3 cellular contexts compared by ENCODE assay signal in the genomic region with DNA sequence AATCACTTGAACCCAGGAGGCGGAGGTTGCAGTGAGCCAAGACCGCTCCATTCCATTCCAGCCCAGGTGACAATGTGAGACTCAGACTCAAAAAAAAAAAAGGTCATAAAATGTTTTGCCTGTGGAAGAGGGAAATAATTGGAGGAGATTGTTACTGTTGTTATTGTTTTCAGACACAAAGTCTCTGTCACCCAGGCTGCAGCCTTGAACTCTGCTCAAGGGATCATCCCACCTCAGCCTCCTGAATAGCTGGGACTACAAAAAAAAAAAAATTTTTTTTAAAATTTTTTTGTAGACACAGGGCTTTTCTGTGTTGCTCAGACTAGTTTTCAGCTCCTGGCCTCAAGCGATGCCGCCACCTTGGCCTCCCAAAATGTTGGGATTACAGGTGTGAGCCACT.
A peak's percentile ranks its signal among the peaks of the same experiment; 100 is the strongest.
TF ChIP-seq lines count a peak whose summit lies in the region.

No MANE protein-coding gene starts in this region.

TF ChIP-seq in HepG2, 621 proteins besides CTCF, POLR2A, EP300 and RAD21 (continues in another document):
- TF ChIP-seq HOXA3 (CRISPR knock-in tag; IDR thresholded peaks at IDR 0.05) = no peak
- TF ChIP-seq SOX13 (IDR thresholded peaks at IDR 0.05) = no peak
- TF ChIP-seq SOX13 (CRISPR knock-in tag; conservative IDR thresholded peaks at IDR 0.05 in 1 of 2, IDR thresholded peaks at IDR 0.05 in 1 of 2) = peak in 1 of 2 experiments; percentile 67; a peak in 2 of 4 replicates
- no peak for TF ChIP-seq RORA (CRISPR knock-in tag; IDR thresholded peaks at IDR 0.05)
- TF ChIP-seq NCOR1 (IDR thresholded peaks at IDR 0.05; ENCODE audit: borderline replicate concordance, low read length) = peak; percentile 41; the same call in 1 of the 2 replicates
- no peak for TF ChIP-seq CCAR2 (optimal IDR thresholded peaks at IDR 0.05; ENCODE audit: low read depth, low read length)
- TF ChIP-seq, protein P1, sequence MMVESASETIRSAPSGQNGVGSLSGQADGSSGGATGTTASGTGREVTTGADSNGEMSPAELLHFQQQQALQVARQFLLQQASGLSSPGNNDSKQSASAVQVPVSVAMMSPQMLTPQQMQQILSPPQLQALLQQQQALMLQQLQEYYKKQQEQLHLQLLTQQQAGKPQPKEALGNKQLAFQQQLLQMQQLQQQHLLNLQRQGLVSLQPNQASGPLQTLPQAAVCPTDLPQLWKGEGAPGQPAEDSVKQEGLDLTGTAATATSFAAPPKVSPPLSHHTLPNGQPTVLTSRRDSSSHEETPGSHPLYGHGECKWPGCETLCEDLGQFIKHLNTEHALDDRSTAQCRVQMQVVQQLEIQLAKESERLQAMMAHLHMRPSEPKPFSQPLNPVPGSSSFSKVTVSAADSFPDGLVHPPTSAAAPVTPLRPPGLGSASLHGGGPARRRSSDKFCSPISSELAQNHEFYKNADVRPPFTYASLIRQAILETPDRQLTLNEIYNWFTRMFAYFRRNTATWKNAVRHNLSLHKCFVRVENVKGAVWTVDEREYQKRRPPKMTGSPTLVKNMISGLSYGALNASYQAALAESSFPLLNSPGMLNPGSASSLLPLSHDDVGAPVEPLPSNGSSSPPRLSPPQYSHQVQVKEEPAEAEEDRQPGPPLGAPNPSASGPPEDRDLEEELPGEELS (CRISPR knock-in tag; IDR thresholded peaks at IDR 0.05) = no peak
- TF ChIP-seq SOX5 (CRISPR knock-in tag; IDR thresholded peaks at IDR 0.05; ENCODE audit: borderline replicate concordance) = peak; percentile 60; the same call in 1 of the 2 replicates
- no peak for TF ChIP-seq RBFOX2 (IDR thresholded peaks at IDR 0.05; ENCODE audit: low read depth, low read length)
- TF ChIP-seq, protein P2, sequence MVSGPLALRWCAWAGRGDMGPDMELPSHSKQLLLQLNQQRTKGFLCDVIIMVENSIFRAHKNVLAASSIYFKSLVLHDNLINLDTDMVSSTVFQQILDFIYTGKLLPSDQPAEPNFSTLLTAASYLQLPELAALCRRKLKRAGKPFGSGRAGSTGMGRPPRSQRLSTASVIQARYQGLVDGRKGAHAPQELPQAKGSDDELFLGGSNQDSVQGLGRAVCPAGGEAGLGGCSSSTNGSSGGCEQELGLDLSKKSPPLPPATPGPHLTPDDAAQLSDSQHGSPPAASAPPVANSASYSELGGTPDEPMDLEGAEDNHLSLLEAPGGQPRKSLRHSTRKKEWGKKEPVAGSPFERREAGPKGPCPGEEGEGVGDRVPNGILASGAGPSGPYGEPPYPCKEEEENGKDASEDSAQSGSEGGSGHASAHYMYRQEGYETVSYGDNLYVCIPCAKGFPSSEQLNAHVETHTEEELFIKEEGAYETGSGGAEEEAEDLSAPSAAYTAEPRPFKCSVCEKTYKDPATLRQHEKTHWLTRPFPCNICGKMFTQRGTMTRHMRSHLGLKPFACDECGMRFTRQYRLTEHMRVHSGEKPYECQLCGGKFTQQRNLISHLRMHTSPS (CRISPR knock-in tag; IDR thresholded peaks at IDR 0.05; ENCODE audit: low read depth) = no peak
- TF ChIP-seq, protein P3, sequence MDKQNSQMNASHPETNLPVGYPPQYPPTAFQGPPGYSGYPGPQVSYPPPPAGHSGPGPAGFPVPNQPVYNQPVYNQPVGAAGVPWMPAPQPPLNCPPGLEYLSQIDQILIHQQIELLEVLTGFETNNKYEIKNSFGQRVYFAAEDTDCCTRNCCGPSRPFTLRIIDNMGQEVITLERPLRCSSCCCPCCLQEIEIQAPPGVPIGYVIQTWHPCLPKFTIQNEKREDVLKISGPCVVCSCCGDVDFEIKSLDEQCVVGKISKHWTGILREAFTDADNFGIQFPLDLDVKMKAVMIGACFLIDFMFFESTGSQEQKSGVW (CRISPR knock-in tag; IDR thresholded peaks at IDR 0.05; ENCODE audit: borderline replicate concordance) = no peak
- TF ChIP-seq, protein P4, sequence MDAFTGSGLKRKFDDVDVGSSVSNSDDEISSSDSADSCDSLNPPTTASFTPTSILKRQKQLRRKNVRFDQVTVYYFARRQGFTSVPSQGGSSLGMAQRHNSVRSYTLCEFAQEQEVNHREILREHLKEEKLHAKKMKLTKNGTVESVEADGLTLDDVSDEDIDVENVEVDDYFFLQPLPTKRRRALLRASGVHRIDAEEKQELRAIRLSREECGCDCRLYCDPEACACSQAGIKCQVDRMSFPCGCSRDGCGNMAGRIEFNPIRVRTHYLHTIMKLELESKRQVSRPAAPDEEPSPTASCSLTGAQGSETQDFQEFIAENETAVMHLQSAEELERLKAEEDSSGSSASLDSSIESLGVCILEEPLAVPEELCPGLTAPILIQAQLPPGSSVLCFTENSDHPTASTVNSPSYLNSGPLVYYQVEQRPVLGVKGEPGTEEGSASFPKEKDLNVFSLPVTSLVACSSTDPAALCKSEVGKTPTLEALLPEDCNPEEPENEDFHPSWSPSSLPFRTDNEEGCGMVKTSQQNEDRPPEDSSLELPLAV (CRISPR knock-in tag; conservative IDR thresholded peaks at IDR 0.05; ENCODE audit: low read depth) = no peak

TF ChIP-seq in IMR-90, 13 proteins besides CTCF, POLR2A, EP300 and RAD21:
- TF ChIP-seq, protein P5, sequence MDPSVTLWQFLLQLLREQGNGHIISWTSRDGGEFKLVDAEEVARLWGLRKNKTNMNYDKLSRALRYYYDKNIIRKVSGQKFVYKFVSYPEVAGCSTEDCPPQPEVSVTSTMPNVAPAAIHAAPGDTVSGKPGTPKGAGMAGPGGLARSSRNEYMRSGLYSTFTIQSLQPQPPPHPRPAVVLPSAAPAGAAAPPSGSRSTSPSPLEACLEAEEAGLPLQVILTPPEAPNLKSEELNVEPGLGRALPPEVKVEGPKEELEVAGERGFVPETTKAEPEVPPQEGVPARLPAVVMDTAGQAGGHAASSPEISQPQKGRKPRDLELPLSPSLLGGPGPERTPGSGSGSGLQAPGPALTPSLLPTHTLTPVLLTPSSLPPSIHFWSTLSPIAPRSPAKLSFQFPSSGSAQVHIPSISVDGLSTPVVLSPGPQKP (IDR thresholded peaks at IDR 0.05; ENCODE audit: borderline replicate concordance, low read depth, low read length) = no peak
- TF ChIP-seq RCOR1 (IDR thresholded peaks at IDR 0.05; ENCODE audit: insufficient replicate concordance, low read length) (no peak), MXI1 (IDR thresholded peaks at IDR 0.05; ENCODE audit: borderline replicate concordance, low read depth, low read length) (no peak), SMC3 (IDR thresholded peaks at IDR 0.05; ENCODE audit: low read depth, low read length) (no peak), CHD1 (IDR thresholded peaks at IDR 0.05; ENCODE audit: low read depth, low read length) (no peak), CEBPB (IDR thresholded peaks at IDR 0.05; ENCODE audit: low read depth, low read length) (no peak)

TF ChIP-seq in WTC11, 78 proteins besides CTCF, POLR2A, EP300 and RAD21:
- TF ChIP-seq ZNF219 (CRISPR knock-in tag; IDR thresholded peaks at IDR 0.05; ENCODE audit: borderline replicate concordance) = no peak
- TF ChIP-seq, protein P6, sequence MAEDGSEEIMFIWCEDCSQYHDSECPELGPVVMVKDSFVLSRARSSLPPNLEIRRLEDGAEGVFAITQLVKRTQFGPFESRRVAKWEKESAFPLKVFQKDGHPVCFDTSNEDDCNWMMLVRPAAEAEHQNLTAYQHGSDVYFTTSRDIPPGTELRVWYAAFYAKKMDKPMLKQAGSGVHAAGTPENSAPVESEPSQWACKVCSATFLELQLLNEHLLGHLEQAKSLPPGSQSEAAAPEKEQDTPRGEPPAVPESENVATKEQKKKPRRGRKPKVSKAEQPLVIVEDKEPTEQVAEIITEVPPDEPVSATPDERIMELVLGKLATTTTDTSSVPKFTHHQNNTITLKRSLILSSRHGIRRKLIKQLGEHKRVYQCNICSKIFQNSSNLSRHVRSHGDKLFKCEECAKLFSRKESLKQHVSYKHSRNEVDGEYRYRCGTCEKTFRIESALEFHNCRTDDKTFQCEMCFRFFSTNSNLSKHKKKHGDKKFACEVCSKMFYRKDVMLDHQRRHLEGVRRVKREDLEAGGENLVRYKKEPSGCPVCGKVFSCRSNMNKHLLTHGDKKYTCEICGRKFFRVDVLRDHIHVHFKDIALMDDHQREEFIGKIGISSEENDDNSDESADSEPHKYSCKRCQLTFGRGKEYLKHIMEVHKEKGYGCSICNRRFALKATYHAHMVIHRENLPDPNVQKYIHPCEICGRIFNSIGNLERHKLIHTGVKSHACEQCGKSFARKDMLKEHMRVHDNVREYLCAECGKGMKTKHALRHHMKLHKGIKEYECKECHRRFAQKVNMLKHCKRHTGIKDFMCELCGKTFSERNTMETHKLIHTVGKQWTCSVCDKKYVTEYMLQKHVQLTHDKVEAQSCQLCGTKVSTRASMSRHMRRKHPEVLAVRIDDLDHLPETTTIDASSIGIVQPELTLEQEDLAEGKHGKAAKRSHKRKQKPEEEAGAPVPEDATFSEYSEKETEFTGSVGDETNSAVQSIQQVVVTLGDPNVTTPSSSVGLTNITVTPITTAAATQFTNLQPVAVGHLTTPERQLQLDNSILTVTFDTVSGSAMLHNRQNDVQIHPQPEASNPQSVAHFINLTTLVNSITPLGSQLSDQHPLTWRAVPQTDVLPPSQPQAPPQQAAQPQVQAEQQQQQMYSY (CRISPR knock-in tag; IDR thresholded peaks at IDR 0.05) = no peak
